Comparison of ENCODE assay signal across 30 cellular contexts in genomic region chr6:41791984-41792383, GRCh38. TPM values are rescaled to one million over a fixed set of nuclear protein-coding genes. Genes with fewer than 3 reads are reported as not detected.
DNase-seq lines count a peak whose midpoint lies in the region; ATAC-seq, FAIRE-seq and TF ChIP-seq lines count a peak whose summit lies in the region.
"Had no signal": no experiment of that assay in that cellular context is flagged by ENCODE, and none has a peak within 500 bp of the region (broad histone marks: within the 10 kb centered on the region; RNA-seq: fewer than 3 reads in every experiment).

No MANE protein-coding gene starts in this region.

- no peak overlapping the region for H3K4me3 ChIP-seq in heart left ventricle
- H3K4me3 ChIP-seq: ascending aorta, esophagus muscularis mucosa, sigmoid colon, suprapubic skin, upper lobe of right lung had no signal

- POLR2A ChIA-PET in WTC11 (lab: Charles Lee), result no interaction called here

- no peaks in the 10 kb centered on the region for H3K27me3 ChIP-seq in heart left ventricle
- H3K27me3 ChIP-seq: ascending aorta, esophagus muscularis mucosa, sigmoid colon, suprapubic skin, upper lobe of right lung had no signal

- H3K4me3 Mint-ChIP-seq in WTC11 (no peak overlapping the region), memory B cell (no peak overlapping the region)
- H3K4me3 Mint-ChIP-seq: activated naive CD8-positive, alpha-beta T cell; effector memory CD8-positive, alpha-beta T cell; stimulated activated effector memory CD8-positive, alpha-beta T cell treated with anti-CD3 and anti-CD28 coated beads, Interleukin-12 subunit alpha, Interleukin-12 subunit beta, amount 100 ng/mL, for 72 hours had no signal

- H3K27ac ChIP-seq in heart left ventricle, result peak overlapping the region in 3 of 12 donors; percentile 17 to 53 (median 28)
- H3K27ac ChIP-seq: ascending aorta, esophagus muscularis mucosa, sigmoid colon, suprapubic skin, upper lobe of right lung had no signal

- H3K27ac Mint-ChIP-seq in WTC11, result peak overlapping the region; percentile 45; the same call in 1 of the 2 replicates
- peak overlapping the region; percentile 38 for H3K27ac Mint-ChIP-seq in memory B cell
- H3K27ac Mint-ChIP-seq: activated naive CD8-positive, alpha-beta T cell; activated T-helper 2 cell treated with anti-CD3 and anti-CD28 coated beads, Interferon-gamma antibody, Interleukin-2, Interleukin-4, amounts not matched to agents 10 μg/mL and 5 μg/mL and 100 μg/mL, durations not matched to agents 14 hours and 24 hours and 36 hours; effector memory CD8-positive, alpha-beta T cell had no signal

- no peaks in the 10 kb centered on the region for H3K9me3 Mint-ChIP-seq in WTC11
- H3K9me3 Mint-ChIP-seq in memory B cell, result no peaks in the 10 kb centered on the region
- H3K9me3 Mint-ChIP-seq: activated T-helper 2 cell treated with anti-CD3 and anti-CD28 coated beads, Interferon-gamma antibody, Interleukin-2, Interleukin-4, amounts not matched to agents 10 μg/mL and 5 μg/mL and 100 μg/mL, durations not matched to agents 14 hours and 24 hours and 36 hours; effector memory CD8-positive, alpha-beta T cell; stimulated activated effector memory CD8-positive, alpha-beta T cell treated with anti-CD3 and anti-CD28 coated beads, Interleukin-12 subunit alpha, Interleukin-12 subunit beta, amount 100 ng/mL, for 72 hours had no signal

- 63 to 79% (median 68%) methylated on average over 4 of the region's 4 CpGs for WGBS in heart left ventricle, 4 donors

- H3K36me3 Mint-ChIP-seq in WTC11 (peaks cover 38% of the 10 kb centered on the region), memory B cell (peaks cover 10% of the 10 kb centered on the region)

- CTCF ChIA-PET in WTC11 (lab: Charles Lee), result interaction anchor here (0.7 to 1.5 kb wide), 2 partner anchors 129 to 148 kb away, joined by 3 to 9 read pairs; partner anchors contain the start of genes BYSL and MED20

- no peak for FAIRE-seq in urothelium cell line (lab: Jason Lieb, UNC)
- FAIRE-seq: H1 had no signal

- no peaks in the 10 kb centered on the region for H3K9me3 ChIP-seq in heart left ventricle
- H3K9me3 ChIP-seq: ascending aorta, esophagus muscularis mucosa, sigmoid colon, suprapubic skin, upper lobe of right lung had no signal

- peak; percentile 42 for DNase-seq in Right ventricle myocardium superior
- no peak for DNase-seq in heart left ventricle
- no peak for DNase-seq in WTC11 (ENCODE audit: low spot score)
- DNase-seq in memory B cell (ENCODE audit: low spot score in 2 of 2), result no peak
- no peak for DNase-seq in hippocampal formation (lab: John Stamatoyannopoulos, UW)
- DNase-seq in urothelium cell line (ENCODE audit: low spot score), result no peak
- DNase-seq: activated CD4-positive, alpha-beta T cell treated with anti-CD3 and anti-CD28 coated beads for 1 hour; caudate nucleus; cortex of kidney; DMS153; effector memory CD8-positive, alpha-beta T cell; foreskin melanocyte; left colon; mesenchymal stem cell; NCI-H1436; NCI-H446; posterior cingulate gyrus; sigmoid colon; stimulated activated CD4-positive, alpha-beta T cell treated with anti-CD3 and anti-CD28 coated beads, Interleukin-4, amount 100 ng/mL, for 24 hours; T-helper 2 cell; upper lobe of right lung had no signal

- no peaks in the 10 kb centered on the region for H3K27me3 Mint-ChIP-seq in WTC11 (ENCODE audit: low read depth)
- H3K27me3 Mint-ChIP-seq in memory B cell, result no peaks in the 10 kb centered on the region
- H3K27me3 Mint-ChIP-seq: activated naive CD8-positive, alpha-beta T cell; effector memory CD8-positive, alpha-beta T cell had no signal

- peaks cover 4 to 43% (median 20%) of the 10 kb centered on the region in 12 donors for H3K4me1 ChIP-seq in heart left ventricle

- intact Hi-C loops in Right ventricle myocardium superior (cut with DNase I) (loop anchor here (10.0 kb wide), 1 partner anchor 103 kb away; the partner anchor contains the start of gene USP49), heart left ventricle (cut with DNase I) (no loop called here)

- TF ChIP-seq POLR2A in heart left ventricle (IDR thresholded peaks at IDR 0.05), result no peak

- peaks cover 0 to 80% (median 56%) of the 10 kb centered on the region in 9 donors for H3K36me3 ChIP-seq in heart left ventricle

- ATAC-seq in Right ventricle myocardium superior (ENCODE audit: poor library complexity), result no peak
- no peak for ATAC-seq in heart left ventricle
- ATAC-seq in WTC11, result no peak
- no peak for ATAC-seq in memory B cell (ENCODE audit: low read depth)
- ATAC-seq: effector memory CD8-positive, alpha-beta T cell; left colon; SK-N-SH treated with all-trans-retinoic acid at 6 μM for 48 hours; stimulated activated effector memory CD8-positive, alpha-beta T cell treated with anti-CD3 and anti-CD28 coated beads, Interleukin-12 subunit alpha, Interleukin-12 subunit beta, amount 100 ng/mL, for 72 hours; upper lobe of right lung had no signal

- H3K4me1 Mint-ChIP-seq in WTC11 (peaks cover 4% of the 10 kb centered on the region; the same call in 1 of the 2 replicates), memory B cell (peaks cover 6% of the 10 kb centered on the region)

- TF ChIP-seq CTCF in heart left ventricle (IDR thresholded peaks at IDR 0.05) (no peak), WTC11 (IDR thresholded peaks at IDR 0.05) (no peak)

TF ChIP-seq in WTC11, 78 proteins besides CTCF, POLR2A, EP300 and RAD21 (continues in another document):
- no peak for TF ChIP-seq PRDM15 (CRISPR knock-in tag; IDR thresholded peaks at IDR 0.05)
- no peak for TF ChIP-seq ZNF138 (CRISPR knock-in tag; conservative IDR thresholded peaks at IDR 0.05)
- TF ChIP-seq ZNF281 (CRISPR knock-in tag; IDR thresholded peaks at IDR 0.05), result no peak

RNA-seq across cellular contexts. Expression of gene TOMM6, which starts 4.5 kb away (rescaled TPM):
- 218 TPM for total RNA-seq in Right ventricle myocardium superior
- total RNA-seq in heart left ventricle, result 100 to 1,000 TPM; 158 to 225 (median 182) TPM
- 100 to 1,000 TPM; 171 to 277 TPM for polyA plus RNA-seq in heart left ventricle
- 219 to 233 TPM (median 228 TPM) in 3 replicates for total RNA-seq in WTC11 (2021)

RNA-seq across cellular contexts. Expression of gene PRICKLE4, which starts 11.4 kb away (rescaled TPM):
- 4.0 TPM for total RNA-seq in Right ventricle myocardium superior
- 1 to 10 TPM; 1.1 to 3.7 (median 1.9) TPM for total RNA-seq in heart left ventricle
- 1 to 10 TPM; 1.9 to 3.9 TPM for polyA plus RNA-seq in heart left ventricle
- 0.50 to 1.5 TPM (median 0.82 TPM) in 3 replicates for total RNA-seq in WTC11 (2021)
- total RNA-seq: activated T-helper 2 cell treated with anti-CD3 and anti-CD28 coated beads, Interferon-gamma antibody, Interleukin-2, Interleukin-4, amounts not matched to agents 10 μg/mL and 5 μg/mL and 100 μg/mL, durations not matched to agents 14 hours and 24 hours and 36 hours had no signal

RNA-seq across cellular contexts. Expression of gene FRS3, which starts 12.3 kb away (rescaled TPM):
- total RNA-seq in Right ventricle myocardium superior (4.8 TPM), heart left ventricle (1 to 10 TPM; 3.8 to 6.8 (median 5.1) TPM), WTC11 (2021) (5.5 to 7.8 TPM (median 6.0 TPM) in 3 replicates)
- 1 to 10 TPM; 3.2 to 5.7 TPM for polyA plus RNA-seq in heart left ventricle

RNA-seq across cellular contexts. Expression of gene PGC, which starts 44.8 kb away (rescaled TPM):
- total RNA-seq in Right ventricle myocardium superior, result not detected
- not detected for total RNA-seq in heart left ventricle
- 1 to 10 TPM in 1 of 2 donors, not detected in 1; 1.1 TPM for polyA plus RNA-seq in heart left ventricle
- 0.55 to 0.63 TPM (median 0.62 TPM) in 3 replicates for total RNA-seq in WTC11 (2021)
- total RNA-seq: activated T-helper 2 cell treated with anti-CD3 and anti-CD28 coated beads, Interferon-gamma antibody, Interleukin-2, Interleukin-4, amounts not matched to agents 10 μg/mL and 5 μg/mL and 100 μg/mL, durations not matched to agents 14 hours and 24 hours and 36 hours; H1; left colon; sigmoid colon; suprapubic skin had no signal
- polyA plus RNA-seq: BJ had no signal

RNA-seq across cellular contexts. Expression of gene TFEB, which starts 56.6 kb away (rescaled TPM):
- 40.7 TPM for total RNA-seq in Right ventricle myocardium superior
- 10 to 100 TPM; 26.2 to 47.2 (median 41.1) TPM for total RNA-seq in heart left ventricle
- 10 to 100 TPM; 37.7 to 40.1 TPM for polyA plus RNA-seq in heart left ventricle
- total RNA-seq in WTC11 (2021), result 3.1 to 3.9 TPM (median 3.3 TPM) in 3 replicates
